Comparison of ENCODE assay signal across 22 cellular contexts in genomic region chr1:12155328-12155727, GRCh38. TPM values are rescaled to one million over a fixed set of nuclear protein-coding genes. Genes with fewer than 3 reads are reported as not detected.
A peak's percentile ranks its signal among the peaks of the same experiment; 100 is the strongest.
DNase-seq lines count a peak whose midpoint lies in the region; ATAC-seq lines count a peak whose summit lies in the region.
"Had no signal": no experiment of that assay in that cellular context is flagged by ENCODE, and none has a peak within 500 bp of the region (broad histone marks: within the 10 kb centered on the region; RNA-seq: fewer than 3 reads in every experiment).

No MANE protein-coding gene starts in this region.

- peaks cover 76% of the 10 kb centered on the region for H3K4me1 Mint-ChIP-seq in T-helper 1 cell treated with Interleukin-12 subunit alpha and Interleukin-12 subunit beta and Interleukin-4 antibody, amounts not matched to agents 30 μg/mL and 1 μg/mL, for 36 hours (ENCODE audit: low read depth)
- H3K4me1 Mint-ChIP-seq in CD4-positive, alpha-beta memory T cell = peaks cover 64 to 90% (median 80%) of the 10 kb centered on the region in 4 donors
- peaks cover 63% of the 10 kb centered on the region for H3K4me1 Mint-ChIP-seq in activated T-helper 17 cell treated with anti-CD3 and anti-CD28 coated beads, Interleukin-2, amount 50 U/mL, for 72 hours
- H3K4me1 Mint-ChIP-seq in natural killer cell treated with Interleukin-12 subunit alpha and Interleukin-12 subunit beta and Interleukin-15 and Interleukin-18, amount 100 ng/mL, for 72 hours (ENCODE audit: low read depth in 2 of 2) = peaks cover 78 to 84% of the 10 kb centered on the region in 2 donors

- DNase-seq in T-helper 1 cell = no peak
- no peak for DNase-seq in CD4-positive, alpha-beta memory T cell
- DNase-seq in natural killer cell treated with Interleukin-12 subunit alpha and Interleukin-12 subunit beta and Interleukin-15 and Interleukin-18, amount 100 ng/mL, for 72 hours (ENCODE audit: low spot score) = no peak
- no peak for DNase-seq in cerebellar nuclear complex (lab: John Stamatoyannopoulos, UW)
- no peak for DNase-seq in pons (ENCODE audit: low spot score)
- no peak for DNase-seq in epidermal melanocyte (ENCODE audit: insufficient read length, low spot score)
- DNase-seq: activated gamma-delta T cell, BE2C, colonic mucosa, GDM1, GOT3, NCI-H1417, NCI-H524 treated with DMSO at 0.1 percent for 48 hours, upper lobe of left lung, WERI-Rb-1 had no signal

- H3K27me3 Mint-ChIP-seq in T-helper 1 cell treated with Interleukin-12 subunit alpha and Interleukin-12 subunit beta and Interleukin-4 antibody, amounts not matched to agents 30 μg/mL and 1 μg/mL, for 36 hours (ENCODE audit: low read depth) = no peaks in the 10 kb centered on the region
- H3K27me3 Mint-ChIP-seq in CD4-positive, alpha-beta memory T cell = no peaks in the 10 kb centered on the region
- no peaks in the 10 kb centered on the region for H3K27me3 Mint-ChIP-seq in activated T-helper 17 cell treated with anti-CD3 and anti-CD28 coated beads, Interleukin-2, amount 50 U/mL, for 72 hours
- no peaks in the 10 kb centered on the region for H3K27me3 Mint-ChIP-seq in natural killer cell treated with Interleukin-12 subunit alpha and Interleukin-12 subunit beta and Interleukin-15 and Interleukin-18, amount 100 ng/mL, for 72 hours

- no peak overlapping the region for H3K4me3 Mint-ChIP-seq in T-helper 1 cell treated with Interleukin-12 subunit alpha and Interleukin-12 subunit beta and Interleukin-4 antibody, amounts not matched to agents 30 μg/mL and 1 μg/mL, for 36 hours
- peak overlapping the region in 3 of 8 donors; percentile 8 to 54 (median 10) for H3K4me3 Mint-ChIP-seq in CD4-positive, alpha-beta memory T cell
- H3K4me3 Mint-ChIP-seq in activated T-helper 17 cell treated with anti-CD3 and anti-CD28 coated beads, Interleukin-2, amount 50 U/mL, for 72 hours = peak overlapping the region; percentile 33
- peak overlapping the region; percentile 75 for H3K4me3 Mint-ChIP-seq in natural killer cell treated with Interleukin-12 subunit alpha and Interleukin-12 subunit beta and Interleukin-15 and Interleukin-18, amount 100 ng/mL, for 72 hours

- H3K4me3 ChIP-seq in CD4-positive, alpha-beta memory T cell (ENCODE audit: low read length in 2 of 2) = no peak overlapping the region
- H3K4me3 ChIP-seq: colonic mucosa, hepatocyte, lung, upper lobe of left lung had no signal

- H3K27ac Mint-ChIP-seq in T-helper 1 cell treated with Interleukin-12 subunit alpha and Interleukin-12 subunit beta and Interleukin-4 antibody, amounts not matched to agents 30 μg/mL and 1 μg/mL, for 36 hours = peak overlapping the region; percentile 58
- H3K27ac Mint-ChIP-seq in CD4-positive, alpha-beta memory T cell = peak overlapping the region; percentile 37 to 93 (median 83)
- peak overlapping the region; percentile 82 for H3K27ac Mint-ChIP-seq in activated T-helper 17 cell treated with anti-CD3 and anti-CD28 coated beads, Interleukin-2, amount 50 U/mL, for 72 hours
- H3K27ac Mint-ChIP-seq in natural killer cell treated with Interleukin-12 subunit alpha and Interleukin-12 subunit beta and Interleukin-15 and Interleukin-18, amount 100 ng/mL, for 72 hours = peak overlapping the region; percentile 99 to 100

- H3K27ac ChIP-seq in CD4-positive, alpha-beta memory T cell (ENCODE audit: low read depth, low read length) = no peak overlapping the region
- H3K27ac ChIP-seq: colonic mucosa, hepatocyte, upper lobe of left lung, WERI-Rb-1 had no signal

- no peaks in the 10 kb centered on the region for H3K9me3 Mint-ChIP-seq in T-helper 1 cell treated with Interleukin-12 subunit alpha and Interleukin-12 subunit beta and Interleukin-4 antibody, amounts not matched to agents 30 μg/mL and 1 μg/mL, for 36 hours
- peaks cover 0 to 4% (median 0%) of the 10 kb centered on the region in 8 donors for H3K9me3 Mint-ChIP-seq in CD4-positive, alpha-beta memory T cell
- no peaks in the 10 kb centered on the region for H3K9me3 Mint-ChIP-seq in activated T-helper 17 cell treated with anti-CD3 and anti-CD28 coated beads, Interleukin-2, amount 50 U/mL, for 72 hours
- peaks cover 3% of the 10 kb centered on the region for H3K9me3 Mint-ChIP-seq in natural killer cell treated with Interleukin-12 subunit alpha and Interleukin-12 subunit beta and Interleukin-15 and Interleukin-18, amount 100 ng/mL, for 72 hours

- no peak for ATAC-seq in activated T-helper 17 cell treated with anti-CD3 and anti-CD28 coated beads, Interleukin-2, amount 50 U/mL, for 72 hours (replicated peaks)
- no peak for ATAC-seq in natural killer cell treated with Interleukin-12 subunit alpha and Interleukin-12 subunit beta and Interleukin-15 and Interleukin-18, amount 100 ng/mL, for 72 hours
- ATAC-seq: Right ventricle myocardium inferior had no signal

- intact Hi-C loops in CD4-positive, alpha-beta memory T cell (cut with micrococcal nuclease) = no loop called here

- peaks cover 93% of the 10 kb centered on the region for H3K4me1 ChIP-seq in CD4-positive, alpha-beta memory T cell (ENCODE audit: insufficient read depth, low read length)
- H3K4me1 ChIP-seq: BE2C had no signal

- no peaks in the 10 kb centered on the region for H3K9me3 ChIP-seq in CD4-positive, alpha-beta memory T cell (ENCODE audit: control insufficient read depth in 1 of 2, low read length in 2 of 2)
- H3K9me3 ChIP-seq: BE2C, colonic mucosa, upper lobe of left lung had no signal

- POLR2A ChIA-PET in CD4-positive, alpha-beta memory T cell (lab: Charles Lee; ENCODE audit: partially characterized antibody) = interaction anchor here (1.4 to 50.6 kb wide), 3 partner anchors 11 to 55 kb away, joined by 4 to 1713 read pairs (median 1713); partner anchors contain the start of gene TNFRSF1B

- H3K27me3 ChIP-seq in CD4-positive, alpha-beta memory T cell (ENCODE audit: insufficient read depth, low read length) = no peaks in the 10 kb centered on the region
- H3K27me3 ChIP-seq: BE2C, colonic mucosa, hepatocyte, upper lobe of left lung had no signal

- peaks cover 16% of the 10 kb centered on the region for H3K36me3 Mint-ChIP-seq in T-helper 1 cell treated with Interleukin-12 subunit alpha and Interleukin-12 subunit beta and Interleukin-4 antibody, amounts not matched to agents 30 μg/mL and 1 μg/mL, for 36 hours (ENCODE audit: low read depth)
- no peaks in the 10 kb centered on the region for H3K36me3 Mint-ChIP-seq in CD4-positive, alpha-beta memory T cell
- no peaks in the 10 kb centered on the region for H3K36me3 Mint-ChIP-seq in activated T-helper 17 cell treated with anti-CD3 and anti-CD28 coated beads, Interleukin-2, amount 50 U/mL, for 72 hours (ENCODE audit: low read depth)
- H3K36me3 Mint-ChIP-seq in natural killer cell treated with Interleukin-12 subunit alpha and Interleukin-12 subunit beta and Interleukin-15 and Interleukin-18, amount 100 ng/mL, for 72 hours = no peaks in the 10 kb centered on the region

- CTCF ChIA-PET in CD4-positive, alpha-beta memory T cell (lab: Charles Lee; ENCODE audit: partially characterized antibody) = interaction anchor here (2.1 to 3.9 kb wide), 3 partner anchors 10 to 30 kb away, joined by 5 to 25 read pairs (median 10); no protein-coding TSS in a partner anchor

- no peaks in the 10 kb centered on the region for H3K36me3 ChIP-seq in CD4-positive, alpha-beta memory T cell (ENCODE audit: insufficient read depth, low read length)
- H3K36me3 ChIP-seq: BE2C, colonic mucosa, upper lobe of left lung, WERI-Rb-1 had no signal

RNA-seq across cellular contexts. Expression of gene TNFRSF1B, which starts 11.5 kb away (rescaled TPM):
- 100 to 1,000 TPM; 111 TPM for total RNA-seq in CD4-positive, alpha-beta memory T cell
- polyA plus RNA-seq in CD4-positive, alpha-beta memory T cell = 100 to 1,000 TPM; 150 to 201 TPM
- total RNA-seq in activated T-helper 17 cell treated with anti-CD3 and anti-CD28 coated beads, Interleukin-2, amount 50 U/mL, for 72 hours = 100 to 1,000 TPM; 291 to 379 TPM
- 100 to 1,000 TPM; 452 to 479 TPM for total RNA-seq in natural killer cell treated with Interleukin-12 subunit alpha and Interleukin-12 subunit beta and Interleukin-15 and Interleukin-18, amount 100 ng/mL, for 72 hours
- total RNA-seq: A172, OCI-LY7 had no signal
